Comparison of ENCODE assay signal across 29 cellular contexts in genomic region chr11:75637998-75638397, GRCh38. TPM values are rescaled to one million over a fixed set of nuclear protein-coding genes. Genes with fewer than 3 reads are reported as not detected.
"Had no signal": no experiment of that assay in that cellular context is flagged by ENCODE, and none has a peak within 500 bp of the region (broad histone marks: within the 10 kb centered on the region; RNA-seq: fewer than 3 reads in every experiment).

No MANE protein-coding gene starts in this region.

- H3K27me3 ChIP-seq: adrenal gland, brain microvascular endothelial cell had no signal

- H3K36me3 Mint-ChIP-seq: activated CD4-positive, alpha-beta memory T cell treated with anti-CD3 and anti-CD28 coated beads for 36 hours; activated naive CD4-positive, alpha-beta T cell treated with anti-CD3 and anti-CD28 coated beads, Interleukin-2, amount 50 U/mL, for 72 hours had no signal

- H3K27ac Mint-ChIP-seq: activated B cell treated with CpG ODN at 0.5 μM for 24 hours; activated CD4-positive, alpha-beta memory T cell treated with anti-CD3 and anti-CD28 coated beads for 36 hours; activated naive CD4-positive, alpha-beta T cell treated with anti-CD3 and anti-CD28 coated beads for 36 hours; activated T-helper 1 cell treated with anti-CD3 and anti-CD28 coated beads, Interleukin-12 subunit alpha, Interleukin-12 subunit beta, Interleukin-2, Interleukin-4 antibody, amounts not matched to agents 30 ng/mL and 10 ng/mL and 1 ng/mL, durations not matched to agents 14 hours and 24 hours and 36 hours had no signal

- H3K4me3 Mint-ChIP-seq: activated B cell treated with CpG ODN at 0.5 μM for 24 hours; activated CD4-positive, alpha-beta memory T cell treated with anti-CD3 and anti-CD28 coated beads for 36 hours; activated naive CD4-positive, alpha-beta T cell treated with anti-CD3 and anti-CD28 coated beads for 36 hours; activated T-cell treated with anti-CD3 and anti-CD28 coated beads, Interleukin-2, amount 50 U/mL, for 4 hours; activated T-helper 1 cell treated with anti-CD3 and anti-CD28 coated beads, Interleukin-12 subunit alpha, Interleukin-12 subunit beta, Interleukin-2, Interleukin-4 antibody, amounts not matched to agents 30 ng/mL and 10 ng/mL and 1 ng/mL, durations not matched to agents 14 hours and 24 hours and 36 hours had no signal

- DNase-seq: activated B cell treated with CpG ODN at 0.5 μM for 24 hours; activated CD4-positive, alpha-beta memory T cell treated with anti-CD3 and anti-CD28 coated beads for 36 hours; activated CD4-positive, alpha-beta T cell treated with anti-CD3 and anti-CD28 coated beads for 4 hours; activated CD4-positive, alpha-beta T cell treated with anti-CD3 and anti-CD28 coated beads, Interleukin-2, amount 50 U/mL, for 1 hour; activated CD4-positive, CD25-positive, alpha-beta regulatory T cell treated with anti-CD3 and anti-CD28 coated beads, Interleukin-2, amount 50 U/mL, for 72 hours; activated CD8-positive, alpha-beta memory T cell treated with anti-CD3 and anti-CD28 coated beads, Interleukin-2, amount 50 U/mL, for 4 hours; activated gamma-delta T cell treated with Interleukin-2 at 50 U/mL for 16 hours; activated naive CD4-positive, alpha-beta T cell treated with anti-CD3 and anti-CD28 coated beads for 36 hours; activated T-cell treated with anti-CD3 and anti-CD28 coated beads for 4 hours; activated T-cell treated with anti-CD3 and anti-CD28 coated beads, Interleukin-2, amount 50 U/mL, for 4 hours; adrenal gland; brain microvascular endothelial cell; central memory CD4-positive, alpha-beta T cell; NCI-H1417; NCI-H146; NCI-H187 treated with DMSO at 0.1 percent for 48 hours; NCI-H2081; NCI-H226; NCI-H524; PC-3; SIG-M5; T-helper 2 cell; T-helper 9 cell had no signal

- ATAC-seq: activated naive CD4-positive, alpha-beta T cell treated with anti-CD3 and anti-CD28 coated beads, Interleukin-2, amount 50 U/mL, for 72 hours; activated T-cell treated with anti-CD3 and anti-CD28 coated beads, Interleukin-2, amount 50 U/mL, for 4 hours; K562; PC-3; Right ventricle myocardium inferior had no signal

- H3K9me3 ChIP-seq: adrenal gland had no signal

- H3K4me3 ChIP-seq: adrenal gland, K562 had no signal

- H3K9me3 Mint-ChIP-seq: activated B cell treated with CpG ODN at 0.5 μM for 24 hours; activated CD4-positive, alpha-beta memory T cell treated with anti-CD3 and anti-CD28 coated beads for 36 hours; activated naive CD4-positive, alpha-beta T cell treated with anti-CD3 and anti-CD28 coated beads for 36 hours; activated naive CD4-positive, alpha-beta T cell treated with anti-CD3 and anti-CD28 coated beads, Interleukin-2, amount 50 U/mL, for 72 hours; activated T-cell treated with anti-CD3 and anti-CD28 coated beads, Interleukin-2, amount 50 U/mL, for 4 hours; activated T-helper 1 cell treated with anti-CD3 and anti-CD28 coated beads, Interleukin-12 subunit alpha, Interleukin-12 subunit beta, Interleukin-2, Interleukin-4 antibody, amounts not matched to agents 30 ng/mL and 10 ng/mL and 1 ng/mL, durations not matched to agents 14 hours and 24 hours and 36 hours had no signal

- H3K36me3 ChIP-seq: adrenal gland, brain microvascular endothelial cell had no signal

- H3K27ac ChIP-seq: adrenal gland, brain microvascular endothelial cell, RWPE1, VCaP had no signal

RNA-seq across cellular contexts. Expression of gene MAP6, which starts 30.8 kb away (rescaled TPM):
- total RNA-seq: activated naive CD4-positive, alpha-beta T cell treated with anti-CD3 and anti-CD28 coated beads for 36 hours; activated T-cell treated with anti-CD3 and anti-CD28 coated beads, Interleukin-2, amount 50 U/mL, for 4 hours; K562 had no signal
- polyA plus RNA-seq: K562 had no signal
